In genomic region chr3:182629521-182629920, GRCh38 we compare ENCODE assay signal across 19 cellular contexts.
"Had no signal": no experiment of that assay in that cellular context is flagged by ENCODE, and none has a peak within 500 bp of the region (broad histone marks: within the 10 kb centered on the region; RNA-seq: fewer than 3 reads in every experiment).

No MANE protein-coding gene starts in this region.

- ATAC-seq: heart left ventricle; mucosa of descending colon; naive thymus-derived CD8-positive, alpha-beta T cell; sciatic nerve had no signal

- FAIRE-seq: frontal cortex had no signal

- H3K36me3 ChIP-seq: heart left ventricle, neutrophil, spleen, stomach, thoracic aorta had no signal

- H3K27me3 ChIP-seq: neutrophil, spleen, stomach had no signal

- H3K4me1 ChIP-seq: heart left ventricle, spleen had no signal

- H3K4me3 ChIP-seq: coronary artery, heart left ventricle, mucosa of descending colon, spleen, stomach, thoracic aorta had no signal

- H3K9me3 ChIP-seq: heart left ventricle, mucosa of descending colon, neutrophil, spleen, stomach, thoracic aorta had no signal

- DNase-seq: effector CD4-positive, alpha-beta T cell; heart left ventricle; hippocampal formation; kidney glomerular epithelial cell; mucosa of descending colon; naive thymus-derived CD8-positive, alpha-beta T cell; posterior cingulate gyrus; spleen; stimulated activated CD4-positive, alpha-beta T cell treated with anti-CD3 and anti-CD28 coated beads, Interleukin-2, amount 100 ng/mL, for 24 hours; stimulated activated CD4-positive, alpha-beta T cell treated with anti-CD3 and anti-CD28 coated beads, Interleukin-4, amount 100 ng/mL, for 4 hours; stimulated activated naive CD4-positive, alpha-beta T cell; stomach; substantia nigra; trophoblast cell had no signal

- H3K27ac ChIP-seq: coronary artery, heart left ventricle, neutrophil, spleen, stomach, thoracic aorta had no signal
